In the genomic region with DNA sequence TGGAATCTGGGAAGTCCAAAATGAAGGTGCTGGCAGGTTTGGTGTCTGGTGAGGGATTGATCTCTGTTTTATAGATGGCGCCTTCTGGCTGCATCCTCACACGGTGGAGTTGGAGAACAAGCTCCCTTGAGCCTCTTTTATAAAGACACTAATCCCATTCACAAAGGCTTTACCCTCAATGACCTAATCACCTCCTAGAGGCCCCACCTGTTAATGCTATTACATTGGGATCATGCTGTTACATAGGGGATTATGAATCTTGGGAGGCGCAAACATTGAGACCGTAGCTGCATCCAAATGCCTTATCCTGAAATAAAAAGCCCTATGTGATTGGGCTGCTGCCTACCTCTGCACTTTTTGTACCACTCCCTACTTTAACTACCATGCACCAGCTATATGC, we compare ENCODE assay signal across 17 cellular contexts.
DNase-seq lines count a peak whose midpoint lies in the region; ATAC-seq and TF ChIP-seq lines count a peak whose summit lies in the region.
"Had no signal": no experiment of that assay in that cellular context is flagged by ENCODE, and none has a peak within 500 bp of the region (broad histone marks: within the 10 kb centered on the region; RNA-seq: fewer than 3 reads in every experiment).

No MANE protein-coding gene starts in this region.

- H3K4me1 ChIP-seq in Panc1 (ENCODE audit: control insufficient read depth, insufficient read depth, low read length) = no peaks in the 10 kb centered on the region

- H3K9me3 ChIP-seq in Panc1 (ENCODE audit: control insufficient read depth, insufficient read depth, low read depth, low read length) = no peaks in the 10 kb centered on the region

- no peaks in the 10 kb centered on the region for H3K36me3 ChIP-seq in Panc1 (ENCODE audit: control insufficient read depth, insufficient read depth, low read length)

- no peak overlapping the region for H3K27ac ChIP-seq in Panc1 (ENCODE audit: low read length)
- H3K27ac ChIP-seq: BLaER1 treated with 17β-estradiol and CSF1 and Interleukin-3, amounts not matched to agents 10 nM and 100 nM had no signal

- no peaks in the 10 kb centered on the region for H3K27me3 ChIP-seq in Panc1 (ENCODE audit: control insufficient read depth, insufficient read depth, low read length)
- H3K27me3 ChIP-seq: BLaER1 treated with 17β-estradiol and CSF1 and Interleukin-3, amounts not matched to agents 10 nM and 100 nM had no signal

- no peak overlapping the region for H3K4me3 ChIP-seq in Panc1 (ENCODE audit: low read depth in 2 of 2, low read length in 2 of 2)
- H3K4me3 ChIP-seq: BLaER1 treated with 17β-estradiol and CSF1 and Interleukin-3, amounts not matched to agents 10 nM and 100 nM; K562 had no signal

- in situ Hi-C loops in Panc1 (cut with HindIII; ENCODE audit: low pct_unique_long_range_greater_than_20kb, low sequenced_read_pairs) = no loop called here

- CTCF ChIA-PET in Panc1 (lab: Charles Lee) = no interaction called here

- DNase-seq in D341Med (ENCODE audit: low spot score) (peak; percentile 61), NCI-H524 (lab: John Stamatoyannopoulos, UW) (peak; percentile 93 to 97), Panc1 (ENCODE audit: low read depth, low spot score) (no peak), NCI-H2081 (lab: John Stamatoyannopoulos, UW) (no peak), Kasumi-1 (lab: John Stamatoyannopoulos, UW) (no peak), NCI-H1092 (lab: John Stamatoyannopoulos, UW) (no peak)
- DNase-seq: Calu3; CD8-positive, alpha-beta T cell; DMS79 treated with DMSO at 0.1 percent for 48 hours; GF-D8; GOT3; H9; IMR-90 had no signal

- ATAC-seq in Panc1 (no peak), esophagus mucosa (peak; percentile 28), HG03378 (IDR thresholded peaks at IDR 0.05; ENCODE audit: unreplicated experiment) (no peak)
- ATAC-seq: CD8-positive, alpha-beta T cell; K562 had no signal

- 0 out of 2 replicates have a peak, but pooled peaks have one; percentile 7 for TF ChIP-seq CTCF in Panc1 (IDR thresholded peaks at IDR 0.05)

- BruUV-seq in Panc1 (replicated peaks; lab: Mats Ljungman, UMichigan) = no TSS peak

- intact Hi-C loops in Panc1 (cut with micrococcal nuclease; ENCODE audit: unreplicated experiment) = no loop called here

- POLR2A ChIA-PET in Panc1 (lab: Charles Lee) = interaction anchor here (0.7 kb wide), 1 partner anchor 583 kb away, joined by 4 read pairs; no protein-coding TSS in a partner anchor

Comparison
In these comparisons a context has a peak if more than half of its experiments do, and no peak if none do; other contexts are left out.
1. DNase-seq: peak in D341Med (single experiment) and NCI-H524 (2 of 2); none in Panc1 (single experiment), NCI-H2081 (0 of 2), Kasumi-1 (0 of 2) and NCI-H1092 (single experiment).